7 cellular contexts compared by ENCODE assay signal in the genomic region with DNA sequence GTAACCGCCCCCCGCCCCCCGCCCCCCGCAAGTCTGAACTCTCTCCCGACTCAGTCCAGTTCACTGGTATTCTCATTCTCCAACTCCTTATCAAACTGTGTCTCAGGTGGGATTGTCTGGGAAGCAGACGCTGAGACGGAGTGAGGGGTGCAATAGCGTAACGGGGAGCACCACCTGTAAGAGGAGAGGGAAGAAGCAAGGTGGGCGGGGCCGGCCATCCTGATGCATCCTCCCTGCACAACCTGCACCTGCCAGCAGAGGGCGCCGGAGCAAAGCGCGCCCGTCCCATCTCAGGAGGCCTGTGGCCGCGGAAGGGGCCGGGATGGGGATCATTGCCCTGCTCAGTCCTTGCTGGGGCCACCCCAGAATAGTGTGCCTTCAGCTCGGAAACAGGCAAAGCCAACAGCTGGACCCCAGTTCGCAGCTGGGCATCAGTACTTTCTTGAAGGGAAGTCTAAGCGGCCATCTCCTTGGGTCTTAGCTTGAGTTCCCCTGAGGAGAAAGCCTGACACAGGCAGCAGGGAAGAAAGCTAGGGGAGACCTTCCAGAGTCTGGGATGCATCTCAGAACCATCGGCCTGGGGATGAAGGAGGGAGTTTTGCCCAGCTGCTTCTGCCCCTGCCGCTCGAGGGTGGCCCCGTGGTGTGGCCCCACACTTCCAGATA.
DNase-seq lines count a peak whose midpoint lies in the region; ATAC-seq and TF ChIP-seq lines count a peak whose summit lies in the region.

No MANE protein-coding gene starts in this region.

- H3K9me2 ChIP-seq in OCI-LY7 (ENCODE audit: insufficient read depth, low read length): no peaks in the 10 kb centered on the region

- H3K27me3 ChIP-seq in gastroesophageal sphincter: peaks cover 42% of the 10 kb centered on the region
- H3K27me3 ChIP-seq in psoas muscle (ENCODE audit: insufficient read depth in 3 of 3, low read length in 2 of 3): peaks cover 0 to 16% (median 9%) of the 10 kb centered on the region in 3 donors

- no peak overlapping the region for H2AFZ ChIP-seq in OCI-LY7 (ENCODE audit: low read length)

- H4K20me1 ChIP-seq in OCI-LY7 (ENCODE audit: insufficient read depth, low read length): no peaks in the 10 kb centered on the region; the same call in 1 of the 2 replicates

- ATAC-seq in HG03025 (IDR thresholded peaks at IDR 0.05; ENCODE audit: low FRiP score, unreplicated experiment): peak; percentile 43
- no peak for ATAC-seq in gastroesophageal sphincter
- ATAC-seq in psoas muscle: peak; percentile 67 to 84 (median 75)
- ATAC-seq in stimulated activated memory B cell treated with anti-CD40 and anti-IgM and Interleukin-4, amounts not matched to agents 10 μg/mL and 1 μg/mL and 100 μg/mL, for 72 hours: no peak

- TF ChIP-seq CTCF in GM12875 (IDR thresholded peaks at IDR 0.05; ENCODE audit: borderline replicate concordance, insufficient read depth, low read depth, low read length) (peak; percentile 99), OCI-LY7 (conservative IDR thresholded peaks at IDR 0.05; ENCODE audit: low read length) (peak; percentile 91), gastroesophageal sphincter (IDR thresholded peaks at IDR 0.05) (peak; percentile 60 to 84 (median 62)), psoas muscle (IDR thresholded peaks at IDR 0.05) (peak; percentile 89)

- H3K27ac ChIP-seq in OCI-LY7 (ENCODE audit: low read depth, low read length, poor library complexity, severe bottlenecking) (no peak overlapping the region), gastroesophageal sphincter (no peak overlapping the region), psoas muscle (no peak overlapping the region)

- no peak for TF ChIP-seq EP300 in gastroesophageal sphincter (IDR thresholded peaks at IDR 0.05)

- H3K4me1 ChIP-seq in OCI-LY7 (ENCODE audit: insufficient read depth, low read length, poor library complexity, severe bottlenecking): no peaks in the 10 kb centered on the region
- H3K4me1 ChIP-seq in gastroesophageal sphincter: peaks cover 0 to 21% (median 10%) of the 10 kb centered on the region in 3 donors
- no peaks in the 10 kb centered on the region for H3K4me1 ChIP-seq in psoas muscle

- CTCF ChIA-PET in OCI-LY7 (lab: Charles Lee; ENCODE audit: unreplicated experiment): interaction anchor here (0.6 kb wide), 2 partner anchors 157 to 535 kb away, joined by 3 read pairs; no protein-coding TSS in a partner anchor

- peaks cover 13% of the 10 kb centered on the region for H3K27me3 Mint-ChIP-seq in stimulated activated memory B cell treated with anti-CD40 and anti-IgM and Interleukin-4, amounts not matched to agents 10 μg/mL and 1 μg/mL and 100 μg/mL, for 72 hours

- H3K9me3 Mint-ChIP-seq in stimulated activated memory B cell treated with anti-CD40 and anti-IgM and Interleukin-4, amounts not matched to agents 10 μg/mL and 1 μg/mL and 100 μg/mL, for 72 hours: no peaks in the 10 kb centered on the region

- no peaks in the 10 kb centered on the region for H3K36me3 Mint-ChIP-seq in stimulated activated memory B cell treated with anti-CD40 and anti-IgM and Interleukin-4, amounts not matched to agents 10 μg/mL and 1 μg/mL and 100 μg/mL, for 72 hours

- H3K4me3 ChIP-seq in GM12875 (ENCODE audit: low read depth, low read length) (no peak overlapping the region), OCI-LY7 (ENCODE audit: low read depth, low read length, poor library complexity, severe bottlenecking) (no peak overlapping the region), gastroesophageal sphincter (no peak overlapping the region), psoas muscle (no peak overlapping the region)

- no peak overlapping the region for H3K4me2 ChIP-seq in OCI-LY7 (ENCODE audit: low read length)

- H3K36me3 ChIP-seq in OCI-LY7 (ENCODE audit: insufficient read depth, low read length) (no peaks in the 10 kb centered on the region), gastroesophageal sphincter (no peaks in the 10 kb centered on the region), psoas muscle (ENCODE audit: insufficient read depth in 1 of 2, low read depth in 1 of 2) (no peaks in the 10 kb centered on the region)

- no TSS peak for BruUV-seq in OCI-LY7 (replicated peaks; lab: Mats Ljungman, UMichigan)

- TF ChIP-seq POLR2A in gastroesophageal sphincter (IDR thresholded peaks at IDR 0.05): no peak

- peaks cover 8% of the 10 kb centered on the region for H3K4me1 Mint-ChIP-seq in stimulated activated memory B cell treated with anti-CD40 and anti-IgM and Interleukin-4, amounts not matched to agents 10 μg/mL and 1 μg/mL and 100 μg/mL, for 72 hours

- no peaks in the 10 kb centered on the region for H3K79me2 ChIP-seq in OCI-LY7 (ENCODE audit: insufficient read depth, low read depth, low read length)

- POLR2A ChIA-PET in OCI-LY7 (lab: Charles Lee): no interaction called here

- WGBS in gastroesophageal sphincter (ENCODE audit: low coverage in 1 of 2), 2 donors: 71 to 83% methylated on average over 2 to 8 of the region's 26 CpGs
- 39 to 41% (median 39%) methylated on average over 26 of the region's 26 CpGs for WGBS in psoas muscle, 3 donors

- intact Hi-C loops in OCI-LY7 (cut with micrococcal nuclease; ENCODE audit: unreplicated experiment): loop anchor here (10.0 kb wide), 1 partner anchor 122 kb away; no protein-coding TSS in a partner anchor
- intact Hi-C loops in psoas muscle (cut with DNase I): loop anchor here in 1 of 2 donors (5.0 kb wide), 2 partner anchors 130 to 735 kb away; no protein-coding TSS in a partner anchor

- no peak overlapping the region for H3K27ac Mint-ChIP-seq in stimulated activated memory B cell treated with anti-CD40 and anti-IgM and Interleukin-4, amounts not matched to agents 10 μg/mL and 1 μg/mL and 100 μg/mL, for 72 hours

- DNase-seq in OCI-LY7 (ENCODE audit: low spot score): peak; percentile 63
- DNase-seq in activated T-cell treated with anti-CD3 and anti-CD28 coated beads, Interleukin-2, amount 50 U/mL, for 48 hours: peak; percentile 86
- DNase-seq in psoas muscle: peak; percentile 70 to 81

- H3K9me3 ChIP-seq in OCI-LY7 (ENCODE audit: low read length) (no peaks in the 10 kb centered on the region), gastroesophageal sphincter (no peaks in the 10 kb centered on the region), psoas muscle (no peaks in the 10 kb centered on the region)

- no peak overlapping the region for H3K4me3 Mint-ChIP-seq in stimulated activated memory B cell treated with anti-CD40 and anti-IgM and Interleukin-4, amounts not matched to agents 10 μg/mL and 1 μg/mL and 100 μg/mL, for 72 hours

Comparison
In these comparisons a context has a peak if more than half of its experiments do, and no peak if none do; other contexts are left out.
1. ATAC-seq: peak in HG03025 (single experiment) and psoas muscle (4 of 4); none in gastroesophageal sphincter (single experiment) and stimulated activated memory B cell treated with anti-CD40 and anti-IgM and Interleukin-4, amounts not matched to agents 10 μg/mL and 1 μg/mL and 100 μg/mL, for 72 hours (single experiment).
2. Peak in every context shown above with its lines, with median percentiles within 50 percentile points of each other: CTCF ChIP-seq and DNase-seq.